Comparison of ENCODE assay signal across 8 cellular contexts in the genomic region with DNA sequence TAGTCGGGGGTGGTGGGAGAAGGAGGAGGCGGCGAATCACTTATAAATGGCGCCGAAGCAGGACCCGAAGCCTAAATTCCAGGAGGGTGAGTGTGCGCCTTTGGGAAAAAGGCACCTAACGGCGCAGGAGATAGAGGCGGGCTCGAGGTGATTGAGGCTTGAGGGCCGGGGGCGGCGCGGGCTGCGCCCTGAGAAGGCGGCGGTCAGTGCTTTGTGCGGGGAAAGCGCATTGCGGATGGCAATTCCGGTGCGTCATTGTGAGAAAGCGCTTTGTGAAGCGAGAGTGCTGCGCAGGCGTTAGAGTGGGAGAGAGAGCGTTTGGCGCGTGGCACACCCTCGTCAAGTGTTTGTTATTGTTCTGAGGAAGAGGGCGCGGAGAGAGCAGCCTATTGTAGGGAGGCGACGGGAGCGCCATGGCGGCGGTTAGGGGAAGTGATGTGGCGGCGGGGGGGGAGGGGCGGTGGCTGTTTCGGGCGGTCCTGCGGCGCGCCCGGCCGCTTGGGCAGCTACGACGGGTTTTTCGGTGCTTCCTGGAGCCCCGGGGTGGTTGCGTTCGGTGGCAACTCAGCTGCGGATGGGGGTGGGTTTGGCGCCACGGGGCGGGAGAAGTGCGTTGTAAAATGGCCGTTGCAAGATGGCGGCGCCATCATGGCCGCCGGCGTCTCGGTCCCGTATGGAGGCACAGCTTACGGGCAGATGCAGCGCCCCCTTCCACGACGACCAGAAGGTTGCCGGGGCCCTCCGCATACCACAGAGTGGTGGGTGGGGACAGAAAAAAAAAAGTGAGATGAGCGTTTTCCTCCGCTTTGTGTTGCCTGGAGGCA. TPM values are rescaled to one million over a fixed set of nuclear protein-coding genes. Genes with fewer than 3 reads are reported as not detected.
A peak's percentile ranks its signal among the peaks of the same experiment; 100 is the strongest.
DNase-seq lines count a peak whose midpoint lies in the region; ATAC-seq and TF ChIP-seq lines count a peak whose summit lies in the region.

No MANE protein-coding gene starts in this region.

- H3K4me2 ChIP-seq in BLaER1 treated with 17β-estradiol and CSF1 and Interleukin-3, amounts not matched to agents 10 nM and 100 nM: peak overlapping the region; percentile 76 to 98 (median 87)

- H3K4me1 ChIP-seq in BLaER1 treated with 17β-estradiol and CSF1 and Interleukin-3, amounts not matched to agents 10 nM and 100 nM: peaks cover 40 to 46% (median 43%) of the 10 kb centered on the region in 10 experiments
- peaks cover 7 to 28% (median 16%) of the 10 kb centered on the region in 4 donors for H3K4me1 ChIP-seq in liver (ENCODE audit: control insufficient read depth in 4 of 4, insufficient read depth in 4 of 4, low read length in 3 of 4)

- H3K9me3 Mint-ChIP-seq in dendritic cell treated with granulocyte-macrophage colony-stimulating factor and Interleukin-4, amounts not matched to agents 40 ng/mL and 50 ng/mL, for 4 days: no peaks in the 10 kb centered on the region

- peaks cover 0 to 7% (median 0%) of the 10 kb centered on the region in 11 experiments; a peak in 4 of 22 replicates for H3K36me3 ChIP-seq in BLaER1 treated with 17β-estradiol and CSF1 and Interleukin-3, amounts not matched to agents 10 nM and 100 nM
- H3K36me3 ChIP-seq in liver (ENCODE audit: control insufficient read depth in 4 of 4, insufficient read depth in 3 of 4, low read depth in 1 of 4, low read length in 3 of 4): no peaks in the 10 kb centered on the region

- intact Hi-C loops in dendritic cell treated with granulocyte-macrophage colony-stimulating factor and Interleukin-4, amounts not matched to agents 40 ng/mL and 50 ng/mL, for 4 days (cut with micrococcal nuclease): no loop called here

- peaks cover 35% of the 10 kb centered on the region for H3K36me3 Mint-ChIP-seq in dendritic cell treated with granulocyte-macrophage colony-stimulating factor and Interleukin-4, amounts not matched to agents 40 ng/mL and 50 ng/mL, for 4 days (ENCODE audit: low read depth)

- peak overlapping the region; percentile 98 to 100 (median 100) for H3K27ac ChIP-seq in BLaER1 treated with 17β-estradiol and CSF1 and Interleukin-3, amounts not matched to agents 10 nM and 100 nM
- H3K27ac ChIP-seq in liver (ENCODE audit: low read depth in 1 of 2, low read length in 2 of 2): peak overlapping the region; percentile 99 to 100

- peak overlapping the region; percentile 96 for H3K27ac Mint-ChIP-seq in dendritic cell treated with granulocyte-macrophage colony-stimulating factor and Interleukin-4, amounts not matched to agents 40 ng/mL and 50 ng/mL, for 4 days

- H3K27me3 ChIP-seq in BLaER1 treated with 17β-estradiol and CSF1 and Interleukin-3, amounts not matched to agents 10 nM and 100 nM: no peaks in the 10 kb centered on the region
- H3K27me3 ChIP-seq in liver (ENCODE audit: control insufficient read depth in 4 of 4, insufficient read depth in 4 of 4, low read length in 3 of 4): no peaks in the 10 kb centered on the region

- H3K9ac ChIP-seq in BLaER1 treated with 17β-estradiol and CSF1 and Interleukin-3, amounts not matched to agents 10 nM and 100 nM: peak overlapping the region; percentile 98 to 100 (median 100)
- H3K9ac ChIP-seq in liver (ENCODE audit: low read depth in 1 of 2, low read length in 2 of 2): peak overlapping the region; percentile 99 to 100

- no peaks in the 10 kb centered on the region for H3K27me3 Mint-ChIP-seq in dendritic cell treated with granulocyte-macrophage colony-stimulating factor and Interleukin-4, amounts not matched to agents 40 ng/mL and 50 ng/mL, for 4 days

- H4K20me1 ChIP-seq in BLaER1 treated with 17β-estradiol and CSF1 and Interleukin-3, amounts not matched to agents 10 nM and 100 nM: peaks cover 46 to 48% (median 47%) of the 10 kb centered on the region in 11 experiments

- DNase-seq in GM19240 (ENCODE audit: insufficient read length, low spot score) (peak; percentile 41), NCI-H524 (lab: John Stamatoyannopoulos, UW) (peak; percentile 77 to 90)
- peak; percentile 86 for DNase-seq in activated CD4-positive, alpha-beta T cell treated with anti-CD3 and anti-CD28 coated beads, Interleukin-2, amount 50 U/mL, for 1 hour
- peak; percentile 91 for DNase-seq in stimulated activated CD4-positive, alpha-beta T cell treated with anti-CD3 and anti-CD28 coated beads, Interleukin-4, amount 100 ng/mL, for 1 hour

- ATAC-seq in HG03457 (IDR thresholded peaks at IDR 0.05; ENCODE audit: unreplicated experiment): peak; percentile 47

- H3K4me1 Mint-ChIP-seq in dendritic cell treated with granulocyte-macrophage colony-stimulating factor and Interleukin-4, amounts not matched to agents 40 ng/mL and 50 ng/mL, for 4 days (ENCODE audit: low read depth): peaks cover 28% of the 10 kb centered on the region

- peak overlapping the region; percentile 81 for H3K4me3 Mint-ChIP-seq in dendritic cell treated with granulocyte-macrophage colony-stimulating factor and Interleukin-4, amounts not matched to agents 40 ng/mL and 50 ng/mL, for 4 days

- WGBS in liver: under 1% methylated on average over 75 of the region's 75 CpGs

- H3K4me3 ChIP-seq in BLaER1 treated with 17β-estradiol and CSF1 and Interleukin-3, amounts not matched to agents 10 nM and 100 nM: peak overlapping the region; percentile 66 to 99 (median 96)
- H3K4me3 ChIP-seq in liver (ENCODE audit: low read depth in 1 of 3, low read length in 3 of 3): peak overlapping the region; percentile 75 to 99 (median 81)

- no peaks in the 10 kb centered on the region for H3K9me3 ChIP-seq in BLaER1 treated with 17β-estradiol and CSF1 and Interleukin-3, amounts not matched to agents 10 nM and 100 nM (replicated peaks in 1 of 11)
- no peaks in the 10 kb centered on the region for H3K9me3 ChIP-seq in liver (ENCODE audit: control insufficient read depth in 4 of 4, low read length in 3 of 4)

- peak in 1 of 2 donors; percentile 3 for TF ChIP-seq RAD21 in liver (IDR thresholded peaks at IDR 0.05)

- peak; percentile 27 for TF ChIP-seq CTCF in liver (IDR thresholded peaks at IDR 0.05; ENCODE audit: low read depth, low read length, missing input control)

TF ChIP-seq in liver, 16 proteins besides CTCF, POLR2A, EP300 and RAD21:
- TF ChIP-seq, protein P1, sequence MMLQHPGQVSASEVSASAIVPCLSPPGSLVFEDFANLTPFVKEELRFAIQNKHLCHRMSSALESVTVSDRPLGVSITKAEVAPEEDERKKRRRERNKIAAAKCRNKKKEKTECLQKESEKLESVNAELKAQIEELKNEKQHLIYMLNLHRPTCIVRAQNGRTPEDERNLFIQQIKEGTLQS (IDR thresholded peaks at IDR 0.05): no peak
- no peak for TF ChIP-seq RXRA (IDR thresholded peaks at IDR 0.05)
- no peak for TF ChIP-seq HNF4G (IDR thresholded peaks at IDR 0.05)
- TF ChIP-seq, protein P2, sequence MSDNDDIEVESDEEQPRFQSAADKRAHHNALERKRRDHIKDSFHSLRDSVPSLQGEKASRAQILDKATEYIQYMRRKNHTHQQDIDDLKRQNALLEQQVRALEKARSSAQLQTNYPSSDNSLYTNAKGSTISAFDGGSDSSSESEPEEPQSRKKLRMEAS (IDR thresholded peaks at IDR 0.05): no peak
- TF ChIP-seq YY1 (IDR thresholded peaks at IDR 0.05): peak; percentile 100
- TF ChIP-seq FOXA2 (IDR thresholded peaks at IDR 0.05): no peak
- TF ChIP-seq, protein P3, sequence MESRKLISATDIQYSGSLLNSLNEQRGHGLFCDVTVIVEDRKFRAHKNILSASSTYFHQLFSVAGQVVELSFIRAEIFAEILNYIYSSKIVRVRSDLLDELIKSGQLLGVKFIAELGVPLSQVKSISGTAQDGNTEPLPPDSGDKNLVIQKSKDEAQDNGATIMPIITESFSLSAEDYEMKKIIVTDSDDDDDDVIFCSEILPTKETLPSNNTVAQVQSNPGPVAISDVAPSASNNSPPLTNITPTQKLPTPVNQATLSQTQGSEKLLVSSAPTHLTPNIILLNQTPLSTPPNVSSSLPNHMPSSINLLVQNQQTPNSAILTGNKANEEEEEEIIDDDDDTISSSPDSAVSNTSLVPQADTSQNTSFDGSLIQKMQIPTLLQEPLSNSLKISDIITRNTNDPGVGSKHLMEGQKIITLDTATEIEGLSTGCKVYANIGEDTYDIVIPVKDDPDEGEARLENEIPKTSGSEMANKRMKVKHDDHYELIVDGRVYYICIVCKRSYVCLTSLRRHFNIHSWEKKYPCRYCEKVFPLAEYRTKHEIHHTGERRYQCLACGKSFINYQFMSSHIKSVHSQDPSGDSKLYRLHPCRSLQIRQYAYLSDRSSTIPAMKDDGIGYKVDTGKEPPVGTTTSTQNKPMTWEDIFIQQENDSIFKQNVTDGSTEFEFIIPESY (IDR thresholded peaks at IDR 0.05): no peak
- TF ChIP-seq, protein P4, sequence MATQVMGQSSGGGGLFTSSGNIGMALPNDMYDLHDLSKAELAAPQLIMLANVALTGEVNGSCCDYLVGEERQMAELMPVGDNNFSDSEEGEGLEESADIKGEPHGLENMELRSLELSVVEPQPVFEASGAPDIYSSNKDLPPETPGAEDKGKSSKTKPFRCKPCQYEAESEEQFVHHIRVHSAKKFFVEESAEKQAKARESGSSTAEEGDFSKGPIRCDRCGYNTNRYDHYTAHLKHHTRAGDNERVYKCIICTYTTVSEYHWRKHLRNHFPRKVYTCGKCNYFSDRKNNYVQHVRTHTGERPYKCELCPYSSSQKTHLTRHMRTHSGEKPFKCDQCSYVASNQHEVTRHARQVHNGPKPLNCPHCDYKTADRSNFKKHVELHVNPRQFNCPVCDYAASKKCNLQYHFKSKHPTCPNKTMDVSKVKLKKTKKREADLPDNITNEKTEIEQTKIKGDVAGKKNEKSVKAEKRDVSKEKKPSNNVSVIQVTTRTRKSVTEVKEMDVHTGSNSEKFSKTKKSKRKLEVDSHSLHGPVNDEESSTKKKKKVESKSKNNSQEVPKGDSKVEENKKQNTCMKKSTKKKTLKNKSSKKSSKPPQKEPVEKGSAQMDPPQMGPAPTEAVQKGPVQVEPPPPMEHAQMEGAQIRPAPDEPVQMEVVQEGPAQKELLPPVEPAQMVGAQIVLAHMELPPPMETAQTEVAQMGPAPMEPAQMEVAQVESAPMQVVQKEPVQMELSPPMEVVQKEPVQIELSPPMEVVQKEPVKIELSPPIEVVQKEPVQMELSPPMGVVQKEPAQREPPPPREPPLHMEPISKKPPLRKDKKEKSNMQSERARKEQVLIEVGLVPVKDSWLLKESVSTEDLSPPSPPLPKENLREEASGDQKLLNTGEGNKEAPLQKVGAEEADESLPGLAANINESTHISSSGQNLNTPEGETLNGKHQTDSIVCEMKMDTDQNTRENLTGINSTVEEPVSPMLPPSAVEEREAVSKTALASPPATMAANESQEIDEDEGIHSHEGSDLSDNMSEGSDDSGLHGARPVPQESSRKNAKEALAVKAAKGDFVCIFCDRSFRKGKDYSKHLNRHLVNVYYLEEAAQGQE (IDR thresholded peaks at IDR 0.05): peak; percentile 9
- no peak for TF ChIP-seq GABPA (IDR thresholded peaks at IDR 0.05 in 1 of 2, conservative IDR thresholded peaks at IDR 0.05 in 1 of 2)
- TF ChIP-seq EGR1 (IDR thresholded peaks at IDR 0.05; ENCODE audit: low read depth in 2 of 2): no peak

RNA-seq across cellular contexts. Expression of a gene that starts 0.5 kb away (rescaled TPM):
- total RNA-seq in liver: 100 to 1,000 TPM; 120 to 134 TPM
- 100 to 1,000 TPM in 1 of 2 donors, 10 to 100 TPM in 1; 67.5 to 127 TPM for polyA plus RNA-seq in liver

Comparison
In these comparisons a context has a peak if more than half of its experiments do, and no peak if none do; other contexts are left out.
1. Peak in every context shown above with its lines: DNase-seq, ATAC-seq, H3K4me3 ChIP-seq and H3K27ac ChIP-seq.
2. DNase-seq: peak in every context shown above with its lines; median percentile 91 in stimulated activated CD4-positive, alpha-beta T cell treated with anti-CD3 and anti-CD28 coated beads, Interleukin-4, amount 100 ng/mL, for 1 hour; 86 in activated CD4-positive, alpha-beta T cell treated with anti-CD3 and anti-CD28 coated beads, Interleukin-2, amount 50 U/mL, for 1 hour; 84 in NCI-H524; 41 in GM19240.